Comparison of ENCODE assay signal across 2 cellular contexts in the genomic region with DNA sequence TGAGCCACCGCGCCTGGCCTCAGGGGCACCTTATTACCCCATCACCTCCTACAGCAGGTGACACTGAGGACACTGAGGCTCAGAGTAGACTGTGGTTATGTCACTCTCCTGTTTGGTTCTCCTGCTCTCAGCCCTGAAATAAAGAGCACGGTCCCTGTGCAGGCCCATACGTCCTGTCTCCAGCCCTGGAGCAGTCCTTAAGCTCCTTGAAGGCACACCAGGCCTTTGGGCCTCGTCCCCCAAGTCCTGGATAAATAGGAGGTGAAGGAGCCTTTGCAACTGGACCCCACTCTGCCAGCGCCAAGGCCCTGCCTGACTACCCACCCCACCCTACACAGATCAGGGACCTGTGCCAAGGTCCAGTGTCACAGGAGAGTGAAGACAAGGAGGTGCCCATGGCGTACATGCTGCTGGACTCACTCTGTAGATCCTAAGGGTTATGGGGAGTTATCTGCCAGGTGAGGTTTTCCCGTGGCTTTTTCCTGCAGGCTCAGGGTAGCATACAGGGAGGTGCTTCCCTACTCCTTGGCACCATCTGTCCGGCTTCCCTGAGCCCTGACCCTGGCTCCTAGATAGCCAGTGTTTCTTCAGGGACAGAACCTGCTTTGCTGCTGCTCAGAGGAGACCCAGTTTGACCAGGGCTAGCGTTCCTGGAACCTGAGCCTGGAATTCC.
TF ChIP-seq lines count a peak whose summit lies in the region.

No MANE protein-coding gene starts in this region.

TF ChIP-seq in SK-N-SH, 30 proteins besides CTCF, POLR2A, EP300 and RAD21 (continued from another document):
- TF ChIP-seq, protein P1, sequence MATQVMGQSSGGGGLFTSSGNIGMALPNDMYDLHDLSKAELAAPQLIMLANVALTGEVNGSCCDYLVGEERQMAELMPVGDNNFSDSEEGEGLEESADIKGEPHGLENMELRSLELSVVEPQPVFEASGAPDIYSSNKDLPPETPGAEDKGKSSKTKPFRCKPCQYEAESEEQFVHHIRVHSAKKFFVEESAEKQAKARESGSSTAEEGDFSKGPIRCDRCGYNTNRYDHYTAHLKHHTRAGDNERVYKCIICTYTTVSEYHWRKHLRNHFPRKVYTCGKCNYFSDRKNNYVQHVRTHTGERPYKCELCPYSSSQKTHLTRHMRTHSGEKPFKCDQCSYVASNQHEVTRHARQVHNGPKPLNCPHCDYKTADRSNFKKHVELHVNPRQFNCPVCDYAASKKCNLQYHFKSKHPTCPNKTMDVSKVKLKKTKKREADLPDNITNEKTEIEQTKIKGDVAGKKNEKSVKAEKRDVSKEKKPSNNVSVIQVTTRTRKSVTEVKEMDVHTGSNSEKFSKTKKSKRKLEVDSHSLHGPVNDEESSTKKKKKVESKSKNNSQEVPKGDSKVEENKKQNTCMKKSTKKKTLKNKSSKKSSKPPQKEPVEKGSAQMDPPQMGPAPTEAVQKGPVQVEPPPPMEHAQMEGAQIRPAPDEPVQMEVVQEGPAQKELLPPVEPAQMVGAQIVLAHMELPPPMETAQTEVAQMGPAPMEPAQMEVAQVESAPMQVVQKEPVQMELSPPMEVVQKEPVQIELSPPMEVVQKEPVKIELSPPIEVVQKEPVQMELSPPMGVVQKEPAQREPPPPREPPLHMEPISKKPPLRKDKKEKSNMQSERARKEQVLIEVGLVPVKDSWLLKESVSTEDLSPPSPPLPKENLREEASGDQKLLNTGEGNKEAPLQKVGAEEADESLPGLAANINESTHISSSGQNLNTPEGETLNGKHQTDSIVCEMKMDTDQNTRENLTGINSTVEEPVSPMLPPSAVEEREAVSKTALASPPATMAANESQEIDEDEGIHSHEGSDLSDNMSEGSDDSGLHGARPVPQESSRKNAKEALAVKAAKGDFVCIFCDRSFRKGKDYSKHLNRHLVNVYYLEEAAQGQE (IDR thresholded peaks at IDR 0.05; ENCODE audit: low read depth, low read length): no peak
- no peak for TF ChIP-seq MXI1 (IDR thresholded peaks at IDR 0.05; ENCODE audit: low read depth, low read length)
- no peak for TF ChIP-seq NRF1 (IDR thresholded peaks at IDR 0.05; ENCODE audit: low read depth, low read length)
- TF ChIP-seq, protein P2, sequence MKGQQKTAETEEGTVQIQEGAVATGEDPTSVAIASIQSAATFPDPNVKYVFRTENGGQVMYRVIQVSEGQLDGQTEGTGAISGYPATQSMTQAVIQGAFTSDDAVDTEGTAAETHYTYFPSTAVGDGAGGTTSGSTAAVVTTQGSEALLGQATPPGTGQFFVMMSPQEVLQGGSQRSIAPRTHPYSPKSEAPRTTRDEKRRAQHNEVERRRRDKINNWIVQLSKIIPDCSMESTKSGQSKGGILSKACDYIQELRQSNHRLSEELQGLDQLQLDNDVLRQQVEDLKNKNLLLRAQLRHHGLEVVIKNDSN (IDR thresholded peaks at IDR 0.05; ENCODE audit: borderline replicate concordance, low read depth): no peak
- TF ChIP-seq, protein P3, sequence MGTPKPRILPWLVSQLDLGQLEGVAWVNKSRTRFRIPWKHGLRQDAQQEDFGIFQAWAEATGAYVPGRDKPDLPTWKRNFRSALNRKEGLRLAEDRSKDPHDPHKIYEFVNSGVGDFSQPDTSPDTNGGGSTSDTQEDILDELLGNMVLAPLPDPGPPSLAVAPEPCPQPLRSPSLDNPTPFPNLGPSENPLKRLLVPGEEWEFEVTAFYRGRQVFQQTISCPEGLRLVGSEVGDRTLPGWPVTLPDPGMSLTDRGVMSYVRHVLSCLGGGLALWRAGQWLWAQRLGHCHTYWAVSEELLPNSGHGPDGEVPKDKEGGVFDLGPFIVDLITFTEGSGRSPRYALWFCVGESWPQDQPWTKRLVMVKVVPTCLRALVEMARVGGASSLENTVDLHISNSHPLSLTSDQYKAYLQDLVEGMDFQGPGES (IDR thresholded peaks at IDR 0.05; ENCODE audit: low read depth, low read length): no peak
- no peak for TF ChIP-seq GATA2 (CRISPR knock-in tag; IDR thresholded peaks at IDR 0.05)

TF ChIP-seq in SK-N-SH treated with all-trans-retinoic acid at 6 μM for 48 hours, 23 proteins besides CTCF, POLR2A, EP300 and RAD21 (continued from another document):
- TF ChIP-seq, protein P4, sequence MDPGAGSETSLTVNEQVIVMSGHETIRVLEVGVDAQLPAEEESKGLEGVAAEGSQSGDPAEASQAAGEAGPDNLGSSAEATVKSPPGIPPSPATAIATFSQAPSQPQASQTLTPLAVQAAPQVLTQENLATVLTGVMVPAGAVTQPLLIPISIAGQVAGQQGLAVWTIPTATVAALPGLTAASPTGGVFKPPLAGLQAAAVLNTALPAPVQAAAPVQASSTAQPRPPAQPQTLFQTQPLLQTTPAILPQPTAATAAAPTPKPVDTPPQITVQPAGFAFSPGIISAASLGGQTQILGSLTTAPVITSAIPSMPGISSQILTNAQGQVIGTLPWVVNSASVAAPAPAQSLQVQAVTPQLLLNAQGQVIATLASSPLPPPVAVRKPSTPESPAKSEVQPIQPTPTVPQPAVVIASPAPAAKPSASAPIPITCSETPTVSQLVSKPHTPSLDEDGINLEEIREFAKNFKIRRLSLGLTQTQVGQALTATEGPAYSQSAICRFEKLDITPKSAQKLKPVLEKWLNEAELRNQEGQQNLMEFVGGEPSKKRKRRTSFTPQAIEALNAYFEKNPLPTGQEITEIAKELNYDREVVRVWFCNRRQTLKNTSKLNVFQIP (CRISPR knock-in tag; IDR thresholded peaks at IDR 0.05; ENCODE audit: borderline replicate concordance, low read depth): no peak
- TF ChIP-seq, protein P5, sequence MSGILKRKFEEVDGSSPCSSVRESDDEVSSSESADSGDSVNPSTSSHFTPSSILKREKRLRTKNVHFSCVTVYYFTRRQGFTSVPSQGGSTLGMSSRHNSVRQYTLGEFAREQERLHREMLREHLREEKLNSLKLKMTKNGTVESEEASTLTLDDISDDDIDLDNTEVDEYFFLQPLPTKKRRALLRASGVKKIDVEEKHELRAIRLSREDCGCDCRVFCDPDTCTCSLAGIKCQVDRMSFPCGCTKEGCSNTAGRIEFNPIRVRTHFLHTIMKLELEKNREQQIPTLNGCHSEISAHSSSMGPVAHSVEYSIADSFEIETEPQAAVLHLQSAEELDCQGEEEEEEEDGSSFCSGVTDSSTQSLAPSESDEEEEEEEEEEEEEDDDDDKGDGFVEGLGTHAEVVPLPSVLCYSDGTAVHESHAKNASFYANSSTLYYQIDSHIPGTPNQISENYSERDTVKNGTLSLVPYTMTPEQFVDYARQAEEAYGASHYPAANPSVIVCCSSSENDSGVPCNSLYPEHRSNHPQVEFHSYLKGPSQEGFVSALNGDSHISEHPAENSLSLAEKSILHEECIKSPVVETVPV (CRISPR knock-in tag; IDR thresholded peaks at IDR 0.05): no peak
- TF ChIP-seq, protein P6, sequence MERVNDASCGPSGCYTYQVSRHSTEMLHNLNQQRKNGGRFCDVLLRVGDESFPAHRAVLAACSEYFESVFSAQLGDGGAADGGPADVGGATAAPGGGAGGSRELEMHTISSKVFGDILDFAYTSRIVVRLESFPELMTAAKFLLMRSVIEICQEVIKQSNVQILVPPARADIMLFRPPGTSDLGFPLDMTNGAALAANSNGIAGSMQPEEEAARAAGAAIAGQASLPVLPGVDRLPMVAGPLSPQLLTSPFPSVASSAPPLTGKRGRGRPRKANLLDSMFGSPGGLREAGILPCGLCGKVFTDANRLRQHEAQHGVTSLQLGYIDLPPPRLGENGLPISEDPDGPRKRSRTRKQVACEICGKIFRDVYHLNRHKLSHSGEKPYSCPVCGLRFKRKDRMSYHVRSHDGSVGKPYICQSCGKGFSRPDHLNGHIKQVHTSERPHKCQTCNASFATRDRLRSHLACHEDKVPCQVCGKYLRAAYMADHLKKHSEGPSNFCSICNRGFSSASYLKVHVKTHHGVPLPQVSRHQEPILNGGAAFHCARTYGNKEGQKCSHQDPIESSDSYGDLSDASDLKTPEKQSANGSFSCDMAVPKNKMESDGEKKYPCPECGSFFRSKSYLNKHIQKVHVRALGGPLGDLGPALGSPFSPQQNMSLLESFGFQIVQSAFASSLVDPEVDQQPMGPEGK (CRISPR knock-in tag; IDR thresholded peaks at IDR 0.05; ENCODE audit: borderline replicate concordance): no peak
- TF ChIP-seq BACH2 (CRISPR knock-in tag; IDR thresholded peaks at IDR 0.05; ENCODE audit: borderline replicate concordance) (no peak), PPARA (CRISPR knock-in tag; IDR thresholded peaks at IDR 0.05; ENCODE audit: borderline replicate concordance) (no peak), ARNTL (CRISPR knock-in tag; IDR thresholded peaks at IDR 0.05; ENCODE audit: borderline replicate concordance, low read depth) (no peak)
